13 cellular contexts compared by ENCODE assay signal in genomic region chr11:67405688-67406339, GRCh38. TPM values are rescaled to one million over a fixed set of nuclear protein-coding genes. Genes with fewer than 3 reads are reported as not detected.
DNase-seq lines count a peak whose midpoint lies in the region; ATAC-seq and TF ChIP-seq lines count a peak whose summit lies in the region.
"Had no signal": no experiment of that assay in that cellular context is flagged by ENCODE, and none has a peak within 500 bp of the region (broad histone marks: within the 10 kb centered on the region; RNA-seq: fewer than 3 reads in every experiment).

No MANE protein-coding gene starts in this region.

- CTCF ChIA-PET in IMR-90 (lab: Yijun Ruan, JAX) = no interaction called here

- H3K9me3 ChIP-seq in CD4-positive, CD25-positive, alpha-beta regulatory T cell (ENCODE audit: control insufficient read depth in 2 of 2, low read length in 2 of 2) = no peaks in the 10 kb centered on the region
- no peaks in the 10 kb centered on the region for H3K9me3 ChIP-seq in IMR-90 (ENCODE audit: control insufficient read depth, insufficient read depth, low read length)
- H3K9me3 ChIP-seq in HAP-1 = no peaks in the 10 kb centered on the region
- H3K9me3 ChIP-seq: mucosa of descending colon, prostate gland had no signal

- no peak overlapping the region for H2BK5ac ChIP-seq in IMR-90 (ENCODE audit: low read depth, low read length, poor library complexity, severe bottlenecking)

- H3K79me1 ChIP-seq in IMR-90 (ENCODE audit: low read depth in 1 of 2, low read length in 2 of 2) = peaks cover 2 to 6% of the 10 kb centered on the region in 2 experiments; a peak in 3 of 4 replicates

- H3K36me3 Mint-ChIP-seq in CD4-positive, CD25-positive, alpha-beta regulatory T cell = peaks cover 23% of the 10 kb centered on the region
- H3K36me3 Mint-ChIP-seq in activated naive CD8-positive, alpha-beta T cell treated with anti-CD3 and anti-CD28 coated beads, Interleukin-2, amount 50 U/mL, for 24 hours (ENCODE audit: low read depth) = peaks cover 22% of the 10 kb centered on the region
- peaks cover 4 to 36% (median 16%) of the 10 kb centered on the region in 3 donors for H3K36me3 Mint-ChIP-seq in naive thymus-derived CD8-positive, alpha-beta T cell

- no peak overlapping the region for H4K8ac ChIP-seq in IMR-90 (ENCODE audit: low read depth in 2 of 2, low read length in 2 of 2)

- BruUV-seq in IMR-90 (replicated peaks; lab: Mats Ljungman, UMichigan) = no TSS peak

- H3K27ac ChIP-seq in CD4-positive, CD25-positive, alpha-beta regulatory T cell (ENCODE audit: insufficient read depth, low read length, poor library complexity, severe bottlenecking) = peak overlapping the region; percentile 87
- no peak overlapping the region for H3K27ac ChIP-seq in IMR-90 (ENCODE audit: insufficient read depth, low read length)
- H3K27ac ChIP-seq: prostate gland, WERI-Rb-1 had no signal

- H2BK15ac ChIP-seq in IMR-90 (ENCODE audit: low read depth, low read length) = no peak overlapping the region

- H3K14ac ChIP-seq in IMR-90 (replicated peaks; ENCODE audit: low read depth, low read length) = no peak overlapping the region

- no peak for DNase-seq in CD4-positive, CD25-positive, alpha-beta regulatory T cell
- no peak for DNase-seq in IMR-90
- no peak for DNase-seq in activated naive CD8-positive, alpha-beta T cell treated with anti-CD3 and anti-CD28 coated beads, Interleukin-2, amount 50 U/mL, for 24 hours
- no peak for DNase-seq in naive thymus-derived CD8-positive, alpha-beta T cell
- no peak for DNase-seq in left cardiac atrium
- DNase-seq in HAP-1 (ENCODE audit: low spot score in 2 of 2) = no peak
- DNase-seq: activated effector memory CD4-positive, alpha-beta T cell treated with Interleukin-2 at 50 U/mL for 16 hours; NCI-H1105 treated with DMSO at 0.1 percent for 48 hours; WERI-Rb-1 had no signal

- intact Hi-C loops in IMR-90 (cut with micrococcal nuclease) = no loop called here
- intact Hi-C loops in left cardiac atrium (cut with DNase I) = loop anchor here in 1 of 2 donors (10.0 kb wide), 1 partner anchor 59 kb away; the partner anchor contains the start of gene TMEM134

- peaks cover 5% of the 10 kb centered on the region for H4K20me1 ChIP-seq in IMR-90 (ENCODE audit: insufficient read depth, low read length)

- no peak overlapping the region for H2AK9ac ChIP-seq in IMR-90 (replicated peaks; ENCODE audit: low read depth, low read length, poor library complexity)

- peaks cover 6% of the 10 kb centered on the region for H3K27me3 Mint-ChIP-seq in CD4-positive, CD25-positive, alpha-beta regulatory T cell
- no peaks in the 10 kb centered on the region for H3K27me3 Mint-ChIP-seq in activated naive CD8-positive, alpha-beta T cell treated with anti-CD3 and anti-CD28 coated beads, Interleukin-2, amount 50 U/mL, for 24 hours
- no peaks in the 10 kb centered on the region for H3K27me3 Mint-ChIP-seq in naive thymus-derived CD8-positive, alpha-beta T cell

- peaks cover 87% of the 10 kb centered on the region for H3K4me1 ChIP-seq in CD4-positive, CD25-positive, alpha-beta regulatory T cell (ENCODE audit: control insufficient read depth, insufficient read depth, low read length, poor library complexity, severe bottlenecking)
- peaks cover 3% of the 10 kb centered on the region for H3K4me1 ChIP-seq in IMR-90 (ENCODE audit: control insufficient read depth, insufficient read depth, low read length)
- peaks cover 6% of the 10 kb centered on the region for H3K4me1 ChIP-seq in HAP-1

- H3K18ac ChIP-seq in IMR-90 (ENCODE audit: low read depth, low read length) = no peak overlapping the region

- dilution Hi-C loops in IMR-90 (cut with HindIII; ENCODE audit: low sequenced_read_pairs, unreplicated experiment) = no loop called here

- POLR2A ChIA-PET in IMR-90 (lab: Charles Lee; ENCODE audit: unreplicated experiment) = no interaction called here
- POLR2A ChIA-PET in naive thymus-derived CD8-positive, alpha-beta T cell (lab: Charles Lee) = interaction anchor here (1.0 to 25.5 kb wide), 9 partner anchors 13 to 165 kb away, joined by 3 to 2390 read pairs (median 14); partner anchors contain the start of genes AIP, CARNS1, CORO1B and PITPNM1

- H3K27ac Mint-ChIP-seq in CD4-positive, CD25-positive, alpha-beta regulatory T cell = peak overlapping the region; percentile 88 to 98 (median 95)
- peak overlapping the region; percentile 87 for H3K27ac Mint-ChIP-seq in activated naive CD8-positive, alpha-beta T cell treated with anti-CD3 and anti-CD28 coated beads, Interleukin-2, amount 50 U/mL, for 24 hours
- H3K27ac Mint-ChIP-seq in naive thymus-derived CD8-positive, alpha-beta T cell = peak overlapping the region; percentile 85 to 97 (median 96)

- H4K5ac ChIP-seq in IMR-90 (ENCODE audit: low read depth, low read length) = no peak overlapping the region

- TF ChIP-seq RAD21 in IMR-90 (IDR thresholded peaks at IDR 0.05; ENCODE audit: low read length) = no peak

- no peak for TF ChIP-seq CTCF in IMR-90 (conservative IDR thresholded peaks at IDR 0.05; ENCODE audit: low read depth, low read length)

- no peak for TF ChIP-seq POLR2A in IMR-90 (IDR thresholded peaks at IDR 0.05; ENCODE audit: low read depth, low read length)

- H3K4me3 Mint-ChIP-seq in CD4-positive, CD25-positive, alpha-beta regulatory T cell = peak overlapping the region; percentile 97 to 99 (median 98)
- H3K4me3 Mint-ChIP-seq in activated naive CD8-positive, alpha-beta T cell treated with anti-CD3 and anti-CD28 coated beads, Interleukin-2, amount 50 U/mL, for 24 hours = peak overlapping the region; percentile 88
- peak overlapping the region; percentile 93 to 99 (median 98) for H3K4me3 Mint-ChIP-seq in naive thymus-derived CD8-positive, alpha-beta T cell

- ATAC-seq in CD4-positive, CD25-positive, alpha-beta regulatory T cell (ENCODE audit: low read depth in 2 of 2) = no peak
- ATAC-seq in IMR-90 (ENCODE audit: low read depth) = no peak
- ATAC-seq in activated naive CD8-positive, alpha-beta T cell treated with anti-CD3 and anti-CD28 coated beads, Interleukin-2, amount 50 U/mL, for 24 hours = no peak
- no peak for ATAC-seq in naive thymus-derived CD8-positive, alpha-beta T cell
- no peak for ATAC-seq in left cardiac atrium
- no peak for ATAC-seq in GM18868 (IDR thresholded peaks at IDR 0.05; ENCODE audit: unreplicated experiment)
- ATAC-seq: mucosa of descending colon had no signal

- H3K4ac ChIP-seq in IMR-90 (ENCODE audit: low read depth, low read length) = no peak overlapping the region

- H3K9me1 ChIP-seq in IMR-90 (ENCODE audit: insufficient read depth, low read length) = no peaks in the 10 kb centered on the region

- H3K4me1 Mint-ChIP-seq in CD4-positive, CD25-positive, alpha-beta regulatory T cell = peaks cover 15 to 80% (median 37%) of the 10 kb centered on the region in 4 donors
- peaks cover 69% of the 10 kb centered on the region for H3K4me1 Mint-ChIP-seq in activated naive CD8-positive, alpha-beta T cell treated with anti-CD3 and anti-CD28 coated beads, Interleukin-2, amount 50 U/mL, for 24 hours
- peaks cover 28 to 81% (median 70%) of the 10 kb centered on the region in 4 donors for H3K4me1 Mint-ChIP-seq in naive thymus-derived CD8-positive, alpha-beta T cell

- no peak overlapping the region for H3K9ac ChIP-seq in IMR-90 (ENCODE audit: low read depth, low read length)

- no peak overlapping the region for H4K91ac ChIP-seq in IMR-90 (ENCODE audit: insufficient read depth, low read depth, low read length)

- H3K56ac ChIP-seq in IMR-90 (ENCODE audit: extremely low read depth, insufficient read depth, low read length) = no peak overlapping the region

- H2AK5ac ChIP-seq in IMR-90 (ENCODE audit: low read depth, low read length) = no peak overlapping the region

- H2BK120ac ChIP-seq in IMR-90 (ENCODE audit: low read depth, low read length) = no peak overlapping the region

- no peaks in the 10 kb centered on the region for H3K27me3 ChIP-seq in CD4-positive, CD25-positive, alpha-beta regulatory T cell (ENCODE audit: control insufficient read depth, insufficient read depth, low read length)
- peaks cover 33% of the 10 kb centered on the region for H3K27me3 ChIP-seq in IMR-90 (ENCODE audit: control insufficient read depth, insufficient read depth, low read length)
- peaks cover 8% of the 10 kb centered on the region; the same call in 1 of the 2 replicates for H3K27me3 ChIP-seq in HAP-1 (ENCODE audit: low read depth)

- peak overlapping the region; percentile 93 for H3K4me3 ChIP-seq in CD4-positive, CD25-positive, alpha-beta regulatory T cell (ENCODE audit: low read depth, low read length)
- H3K4me3 ChIP-seq in IMR-90 (ENCODE audit: insufficient read depth, low read depth, low read length) (no peak overlapping the region), HAP-1 (no peak overlapping the region)
- H3K4me3 ChIP-seq: mucosa of descending colon, prostate gland had no signal

- 57% methylated on average over 5 of the region's 9 CpGs; no CpG with 5 or more reads in 1 of the 2 experiments for WGBS in IMR-90 (ENCODE audit: extremely low coverage in 2 of 2, insufficient read length in 1 of 2), 2 experiments

- H2AFZ ChIP-seq in IMR-90 (replicated peaks; ENCODE audit: low read length, poor library complexity) = peak overlapping the region; percentile 19

- no peak overlapping the region for H2BK20ac ChIP-seq in IMR-90 (ENCODE audit: low read depth, low read length)

- H3K9me3 Mint-ChIP-seq in CD4-positive, CD25-positive, alpha-beta regulatory T cell = no peaks in the 10 kb centered on the region
- H3K9me3 Mint-ChIP-seq in activated naive CD8-positive, alpha-beta T cell treated with anti-CD3 and anti-CD28 coated beads, Interleukin-2, amount 50 U/mL, for 24 hours = no peaks in the 10 kb centered on the region
- H3K9me3 Mint-ChIP-seq in naive thymus-derived CD8-positive, alpha-beta T cell = peaks cover 0 to 2% (median 0%) of the 10 kb centered on the region in 9 donors

- H3K36me3 ChIP-seq in CD4-positive, CD25-positive, alpha-beta regulatory T cell (ENCODE audit: control insufficient read depth, insufficient read depth, low read length) = peaks cover 20% of the 10 kb centered on the region
- H3K36me3 ChIP-seq in IMR-90 (ENCODE audit: control insufficient read depth, insufficient read depth, low read length) (no peaks in the 10 kb centered on the region), HAP-1 (replicated peaks) (no peaks in the 10 kb centered on the region; the same call in 1 of the 2 replicates)
- H3K36me3 ChIP-seq: prostate gland had no signal

- in situ Hi-C loops in IMR-90 (cut with MboI; ENCODE audit: low sequenced_read_pairs) (no loop called here), HAP-1 (cut with MboI; ENCODE audit: low sequenced_read_pairs) (no loop called here)

- H3K23ac ChIP-seq in IMR-90 (ENCODE audit: low read depth, low read length) = no peak overlapping the region

- no peak overlapping the region for H3K4me2 ChIP-seq in IMR-90 (ENCODE audit: low read depth, low read length)

RNA-seq across cellular contexts. Expression of gene TBC1D10C, which starts 1.9 kb away (rescaled TPM):
- total RNA-seq in CD4-positive, CD25-positive, alpha-beta regulatory T cell = 312 TPM
- 100 to 1,000 TPM; 328 to 504 (median 378) TPM for polyA plus RNA-seq in CD4-positive, CD25-positive, alpha-beta regulatory T cell
- under 0.01 and 0.18 TPM in 2 replicates for total RNA-seq in IMR-90 (2012; rRNA removed)
- polyA plus RNA-seq in IMR-90 (2012; rRNA removed) = 0.07 and 0.11 TPM in 2 replicates
- 0.09 and 0.12 TPM in 2 replicates for polyA plus RNA-seq in IMR-90 (2012; cell fraction: cytosol; rRNA removed)
- polyA plus RNA-seq in IMR-90 (2012; cell fraction: nucleus; rRNA removed; ENCODE audit: low replicate concordance) = 0.44 and 0.94 TPM in 2 replicates
- 100 to 1,000 TPM; 403 to 419 TPM for total RNA-seq in naive thymus-derived CD8-positive, alpha-beta T cell
- 100 to 1,000 TPM; 231 to 307 (median 251) TPM for polyA plus RNA-seq in naive thymus-derived CD8-positive, alpha-beta T cell
- total RNA-seq in left cardiac atrium = 1 to 10 TPM; 2.4 to 2.8 TPM
- total RNA-seq: SK-MEL-5 had no signal

RNA-seq across cellular contexts. Expression of gene PPP1CA, which starts 4.2 kb away (rescaled TPM):
- 160 TPM for total RNA-seq in CD4-positive, CD25-positive, alpha-beta regulatory T cell
- polyA plus RNA-seq in CD4-positive, CD25-positive, alpha-beta regulatory T cell = 100 to 1,000 TPM; 547 to 762 (median 622) TPM
- total RNA-seq in IMR-90 (2012; rRNA removed) = 294 and 313 TPM in 2 replicates
- 228 and 260 TPM in 2 replicates for polyA plus RNA-seq in IMR-90 (2012; rRNA removed)
- 268 and 304 TPM in 2 replicates for polyA plus RNA-seq in IMR-90 (2012; cell fraction: cytosol; rRNA removed)
- polyA plus RNA-seq in IMR-90 (2012; cell fraction: nucleus; rRNA removed; ENCODE audit: low replicate concordance) = 122 and 203 TPM in 2 replicates
- 100 to 1,000 TPM; 141 to 146 TPM for total RNA-seq in naive thymus-derived CD8-positive, alpha-beta T cell
- polyA plus RNA-seq in naive thymus-derived CD8-positive, alpha-beta T cell = 100 to 1,000 TPM; 357 to 518 (median 403) TPM
- total RNA-seq in left cardiac atrium = 10 to 100 TPM; 86.7 to 94.1 TPM

RNA-seq across cellular contexts. Expression of gene CARNS1, which starts 9.7 kb away (rescaled TPM):
- total RNA-seq in CD4-positive, CD25-positive, alpha-beta regulatory T cell = 7.8 TPM
- polyA plus RNA-seq in CD4-positive, CD25-positive, alpha-beta regulatory T cell = 1 to 10 TPM in 2 of 4 donors, under 1 TPM in 2; 0.63 to 2.3 (median 1.1) TPM
- total RNA-seq in IMR-90 (2012; rRNA removed) (under 0.01 TPM in 2 replicates), left cardiac atrium (10 to 100 TPM in 1 of 2 donors, 1 to 10 TPM in 1; 6.6 to 11.9 TPM)
- polyA plus RNA-seq in IMR-90 (2012; rRNA removed) = 0.23 and 0.32 TPM in 2 replicates
- polyA plus RNA-seq in IMR-90 (2012; cell fraction: cytosol; rRNA removed) = 0.09 and 0.19 TPM in 2 replicates
- 1.1 and 2.8 TPM in 2 replicates for polyA plus RNA-seq in IMR-90 (2012; cell fraction: nucleus; rRNA removed; ENCODE audit: low replicate concordance)
- 10 to 100 TPM; 18.5 to 21.2 TPM for total RNA-seq in naive thymus-derived CD8-positive, alpha-beta T cell
- 1 to 10 TPM; 2.2 to 3.7 (median 2.3) TPM for polyA plus RNA-seq in naive thymus-derived CD8-positive, alpha-beta T cell
- total RNA-seq: SK-MEL-5 had no signal

RNA-seq across cellular contexts. Expression of gene RAD9A, which starts 14.0 kb away (rescaled TPM):
- 27.5 TPM for total RNA-seq in CD4-positive, CD25-positive, alpha-beta regulatory T cell
- 1 to 10 TPM; 3.5 to 6.7 (median 6.4) TPM for polyA plus RNA-seq in CD4-positive, CD25-positive, alpha-beta regulatory T cell
- 1.9 and 2.0 TPM in 2 replicates for total RNA-seq in IMR-90 (2012; rRNA removed)
- 10.3 and 12.6 TPM in 2 replicates for polyA plus RNA-seq in IMR-90 (2012; rRNA removed)
- 8.4 and 12.7 TPM in 2 replicates for polyA plus RNA-seq in IMR-90 (2012; cell fraction: cytosol; rRNA removed)
- polyA plus RNA-seq in IMR-90 (2012; cell fraction: nucleus; rRNA removed; ENCODE audit: low replicate concordance) = 53.4 and 98.2 TPM in 2 replicates
- total RNA-seq in naive thymus-derived CD8-positive, alpha-beta T cell = 10 to 100 TPM; 47.3 to 58.1 TPM
- polyA plus RNA-seq in naive thymus-derived CD8-positive, alpha-beta T cell = 1 to 10 TPM; 6.5 to 9.4 (median 6.6) TPM
- 1 to 10 TPM; 6.2 to 9.0 TPM for total RNA-seq in left cardiac atrium

RNA-seq across cellular contexts. Expression of gene RPS6KB2, which starts 22.5 kb away (rescaled TPM):
- 66.0 TPM for total RNA-seq in CD4-positive, CD25-positive, alpha-beta regulatory T cell
- 10 to 100 TPM; 44.4 to 61.5 (median 50.3) TPM for polyA plus RNA-seq in CD4-positive, CD25-positive, alpha-beta regulatory T cell
- total RNA-seq in IMR-90 (2012; rRNA removed) (47.8 and 58.4 TPM in 2 replicates), left cardiac atrium (10 to 100 TPM; 25.5 to 31.0 TPM)
- 50.7 and 55.3 TPM in 2 replicates for polyA plus RNA-seq in IMR-90 (2012; rRNA removed)
- polyA plus RNA-seq in IMR-90 (2012; cell fraction: cytosol; rRNA removed) = 63.7 and 69.8 TPM in 2 replicates
- 106 and 200 TPM in 2 replicates for polyA plus RNA-seq in IMR-90 (2012; cell fraction: nucleus; rRNA removed; ENCODE audit: low replicate concordance)
- 10 to 100 TPM; 80.9 to 82.8 TPM for total RNA-seq in naive thymus-derived CD8-positive, alpha-beta T cell
- polyA plus RNA-seq in naive thymus-derived CD8-positive, alpha-beta T cell = 10 to 100 TPM; 41.9 to 45.9 (median 43.2) TPM

Comparison
In these comparisons a context has a peak if more than half of its experiments do, and no peak if none do; other contexts are left out.
1. RNA of gene TBC1D10C, which starts 1.9 kb away (total RNA-seq): 403 to 419 TPM in naive thymus-derived CD8-positive, alpha-beta T cell and 312 TPM in CD4-positive, CD25-positive, alpha-beta regulatory T cell (single experiment); 2.4 to 2.8 TPM in left cardiac atrium and under 0.01 to 0.18 TPM in IMR-90; every median in the first group is over 10 times any median in the second.
2. Peak in every context shown above with its lines, with median percentiles within 50 percentile points of each other: H3K27ac Mint-ChIP-seq and H3K4me3 Mint-ChIP-seq.